Comparison of ENCODE assay signal across 17 cellular contexts in genomic region chr11:85791326-85791990, GRCh38.
"Had no signal": no experiment of that assay in that cellular context is flagged by ENCODE, and none has a peak within 500 bp of the region (broad histone marks: within the 10 kb centered on the region; RNA-seq: fewer than 3 reads in every experiment).

No MANE protein-coding gene starts in this region.

- H3K27ac ChIP-seq: cardiac muscle cell, neural progenitor cell, pancreas, thyroid gland, vagina had no signal

- H3K4me1 Mint-ChIP-seq: neural progenitor cell; stimulated activated naive B cell treated with anti-CD40 and anti-IgM and Interleukin-4, amounts not matched to agents 10 μg/mL and 1 μg/mL and 100 μg/mL, for 72 hours had no signal

- DNase-seq: activated CD4-positive, alpha-beta T cell treated with anti-CD3 and anti-CD28 coated beads, Interleukin-2, amount 50 U/mL, for 4 hours; activated CD8-positive, alpha-beta memory T cell treated with anti-CD3 and anti-CD28 coated beads, Interleukin-2, amount 10 ng/mL, durations not matched to agents 7 days and 5 days; activated naive CD4-positive, alpha-beta T cell treated with anti-CD3 and anti-CD28 coated beads, Interleukin-2, amount 10 ng/mL, durations not matched to agents 7 days and 5 days; activated T-cell treated with anti-CD3 and anti-CD28 coated beads, Interleukin-2, amount 50 U/mL, for 1 hour; erythroblast; hippocampal formation; mesendoderm; pancreas; stimulated activated CD4-positive, alpha-beta T cell treated with anti-CD3 and anti-CD28 coated beads, Interleukin-2, amount 100 ng/mL, for 48 hours; stimulated activated naive B cell treated with anti-CD40 and anti-IgM and Interleukin-4, amounts not matched to agents 10 μg/mL and 1 μg/mL and 100 μg/mL, for 72 hours; T-cell; T-helper 9 cell; thyroid gland had no signal

- H3K9me3 Mint-ChIP-seq: activated naive CD4-positive, alpha-beta T cell treated with anti-CD3 and anti-CD28 coated beads, Interleukin-2, amount 10 ng/mL, durations not matched to agents 7 days and 5 days; activated T-helper 2 cell treated with anti-CD3 and anti-CD28 coated beads, Interferon-gamma antibody, Interleukin-2, Interleukin-4, amounts not matched to agents 10 μg/mL and 5 μg/mL and 100 μg/mL, durations not matched to agents 14 hours and 24 hours and 36 hours; neural progenitor cell; stimulated activated naive B cell treated with anti-CD40 and anti-IgM and Interleukin-4, amounts not matched to agents 10 μg/mL and 1 μg/mL and 100 μg/mL, for 72 hours; T-cell had no signal

- H3K27ac Mint-ChIP-seq: activated CD8-positive, alpha-beta memory T cell treated with anti-CD3 and anti-CD28 coated beads, Interleukin-2, amount 10 ng/mL, durations not matched to agents 7 days and 5 days; activated naive CD4-positive, alpha-beta T cell treated with anti-CD3 and anti-CD28 coated beads, Interleukin-2, amount 10 ng/mL, durations not matched to agents 7 days and 5 days; activated T-helper 2 cell treated with anti-CD3 and anti-CD28 coated beads, Interferon-gamma antibody, Interleukin-2, Interleukin-4, amounts not matched to agents 10 μg/mL and 5 μg/mL and 100 μg/mL, durations not matched to agents 14 hours and 24 hours and 36 hours; neural progenitor cell; stimulated activated naive B cell treated with anti-CD40 and anti-IgM and Interleukin-4, amounts not matched to agents 10 μg/mL and 1 μg/mL and 100 μg/mL, for 72 hours; T-cell had no signal

- H3K27me3 Mint-ChIP-seq: activated CD8-positive, alpha-beta memory T cell treated with anti-CD3 and anti-CD28 coated beads, Interleukin-2, amount 10 ng/mL, durations not matched to agents 7 days and 5 days; activated naive CD4-positive, alpha-beta T cell treated with anti-CD3 and anti-CD28 coated beads, Interleukin-2, amount 10 ng/mL, durations not matched to agents 7 days and 5 days; stimulated activated naive B cell treated with anti-CD40 and anti-IgM and Interleukin-4, amounts not matched to agents 10 μg/mL and 1 μg/mL and 100 μg/mL, for 72 hours; T-cell had no signal

- H3K4me3 Mint-ChIP-seq: activated CD8-positive, alpha-beta memory T cell treated with anti-CD3 and anti-CD28 coated beads, Interleukin-2, amount 10 ng/mL, durations not matched to agents 7 days and 5 days; activated naive CD4-positive, alpha-beta T cell treated with anti-CD3 and anti-CD28 coated beads, Interleukin-2, amount 10 ng/mL, durations not matched to agents 7 days and 5 days; neural progenitor cell; stimulated activated naive B cell treated with anti-CD40 and anti-IgM and Interleukin-4, amounts not matched to agents 10 μg/mL and 1 μg/mL and 100 μg/mL, for 72 hours; T-cell had no signal

- H3K36me3 Mint-ChIP-seq: neural progenitor cell; stimulated activated naive B cell treated with anti-CD40 and anti-IgM and Interleukin-4, amounts not matched to agents 10 μg/mL and 1 μg/mL and 100 μg/mL, for 72 hours had no signal
